8 cellular contexts compared by ENCODE assay signal in the genomic region with DNA sequence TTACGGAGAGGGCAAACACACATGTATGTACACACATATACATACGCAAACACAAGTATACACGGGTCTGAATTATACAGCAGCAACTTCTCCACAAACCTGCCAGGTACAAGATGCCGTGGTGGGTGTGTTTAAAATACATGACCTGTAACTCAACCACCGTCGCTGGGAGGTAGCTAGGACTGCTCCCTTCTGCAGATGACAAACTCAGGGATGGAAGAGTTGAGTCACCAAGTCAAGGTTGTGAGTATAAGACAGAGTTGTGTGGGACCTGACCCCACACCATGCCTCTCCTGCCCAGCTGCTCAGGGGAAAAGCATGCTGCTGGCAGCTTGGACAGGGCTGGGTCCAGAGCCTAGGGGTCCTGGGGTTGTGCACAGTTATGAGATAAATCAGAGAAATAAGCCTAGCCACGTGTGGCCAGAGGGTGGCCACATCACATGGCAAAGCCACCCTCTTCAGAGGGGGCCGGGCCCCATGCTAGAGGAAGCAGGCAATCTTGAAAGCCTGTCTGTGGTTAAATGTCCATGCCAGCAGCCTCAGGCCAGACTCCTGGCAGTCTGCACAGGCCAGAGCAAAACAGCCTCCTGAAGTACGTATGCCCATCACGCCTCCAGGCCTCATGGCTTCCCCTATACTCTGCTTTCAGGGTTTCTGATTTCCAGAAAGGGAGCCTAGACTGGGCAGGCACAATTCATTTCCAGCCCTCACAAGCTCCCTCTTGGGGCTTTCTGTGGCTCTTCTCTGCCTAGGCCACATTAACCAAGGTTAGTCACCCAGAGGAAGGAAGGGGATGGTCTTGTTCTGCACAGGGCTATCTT.
DNase-seq lines count a peak whose midpoint lies in the region; ATAC-seq and TF ChIP-seq lines count a peak whose summit lies in the region.

No MANE protein-coding gene starts in this region.

- ATAC-seq in GM21786 (IDR thresholded peaks at IDR 0.05; ENCODE audit: unreplicated experiment): peak; percentile 73

- peaks cover 0 to 42% (median 11%) of the 10 kb centered on the region in 4 donors for H3K4me1 ChIP-seq in Peyer's patch

- H3K4me3 ChIP-seq in Peyer's patch: no peak overlapping the region

- no peaks in the 10 kb centered on the region for H3K9me3 ChIP-seq in Peyer's patch

- peak overlapping the region; percentile 81 for H3K27ac Mint-ChIP-seq in chondrocyte (ENCODE audit: unreplicated experiment)

- peaks cover 78% of the 10 kb centered on the region for H3K4me1 Mint-ChIP-seq in chondrocyte (ENCODE audit: low read depth)

- H3K27me3 Mint-ChIP-seq in chondrocyte (ENCODE audit: low read depth): no peaks in the 10 kb centered on the region

- H3K27me3 ChIP-seq in Peyer's patch: no peaks in the 10 kb centered on the region

- no peak for TF ChIP-seq POLR2A in Peyer's patch (IDR thresholded peaks at IDR 0.05)

- H3K36me3 Mint-ChIP-seq in chondrocyte (ENCODE audit: low read depth): no peaks in the 10 kb centered on the region

- H3K4me3 Mint-ChIP-seq in chondrocyte (ENCODE audit: unreplicated experiment): no peak overlapping the region

- no peak overlapping the region for H3K27ac ChIP-seq in Peyer's patch

- peak; percentile 3 for TF ChIP-seq CTCF in GM10266 (IDR thresholded peaks at IDR 0.05; ENCODE audit: control insufficient read depth, insufficient read depth, low read depth, missing control alignments)
- TF ChIP-seq CTCF in chondrocyte (IDR thresholded peaks at IDR 0.05): peak; percentile 11
- TF ChIP-seq CTCF in Peyer's patch (IDR thresholded peaks at IDR 0.05): no peak

- H3K36me3 ChIP-seq in Peyer's patch: no peaks in the 10 kb centered on the region

- no peaks in the 10 kb centered on the region for H3K9me3 Mint-ChIP-seq in chondrocyte (ENCODE audit: low read depth)

- peak; percentile 66 for DNase-seq in GM10266 (ENCODE audit: extremely low spot score)
- DNase-seq in RPMI7951 (ENCODE audit: low read depth): peak; percentile 95
- no peak for DNase-seq in chondrocyte (ENCODE audit: low spot score)
- peak; percentile 9 to 17 for DNase-seq in stimulated activated CD4-positive, alpha-beta T cell treated with anti-CD3 and anti-CD28 coated beads, Interleukin-1b, Interleukin-23, amount 100 ng/mL, for 4 hours (ENCODE audit: low read depth in 2 of 2)
- no peak for DNase-seq in NCI-H524 (lab: John Stamatoyannopoulos, UW)
- DNase-seq in cerebellar cortex (ENCODE audit: low spot score): no peak
- DNase-seq in Peyer's patch: no peak

Comparison
In these comparisons a context has a peak if more than half of its experiments do, and no peak if none do; other contexts are left out.
1. DNase-seq: peak in GM10266 (single experiment), RPMI7951 (single experiment) and stimulated activated CD4-positive, alpha-beta T cell treated with anti-CD3 and anti-CD28 coated beads, Interleukin-1b, Interleukin-23, amount 100 ng/mL, for 4 hours (2 of 2); none in chondrocyte (single experiment), NCI-H524 (0 of 2), cerebellar cortex (single experiment) and Peyer's patch (0 of 3).
2. CTCF ChIP-seq: peak in GM10266 (single experiment) and chondrocyte (single experiment); none in Peyer's patch (0 of 6).